In the genomic region with DNA sequence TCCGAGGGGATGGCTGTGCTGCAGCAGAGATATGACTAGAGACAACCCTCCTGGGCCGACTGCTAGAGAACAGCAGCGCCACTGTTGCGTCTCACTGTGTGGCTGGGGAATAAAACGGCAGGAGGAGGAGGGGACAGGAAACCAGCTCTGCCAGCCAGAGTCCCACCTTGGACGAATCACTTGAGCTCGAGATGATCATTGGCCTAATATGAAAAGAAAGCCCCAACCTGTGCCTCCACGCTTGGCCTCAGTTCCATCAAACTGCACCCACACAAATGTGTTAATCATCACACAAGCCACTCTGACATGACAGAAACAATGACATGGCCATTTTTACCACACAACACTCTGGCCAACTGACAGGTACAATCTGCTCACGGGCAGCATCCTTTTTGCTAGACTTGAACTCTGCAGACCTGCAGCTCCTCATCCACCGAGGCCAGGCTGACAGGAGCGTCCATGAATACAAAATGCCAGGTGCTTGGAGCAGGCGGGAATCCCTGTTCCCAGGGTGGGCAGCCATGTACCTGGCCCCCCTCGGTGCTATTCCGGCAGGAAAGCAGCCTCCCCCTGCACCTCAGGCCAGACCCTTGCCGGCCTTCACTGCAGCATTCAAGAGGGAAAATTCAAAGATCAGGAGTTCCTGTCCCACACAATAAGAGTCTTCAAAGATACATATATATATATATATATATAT, we compare ENCODE assay signal across 14 cellular contexts.
DNase-seq lines count a peak whose midpoint lies in the region; ATAC-seq, FAIRE-seq and TF ChIP-seq lines count a peak whose summit lies in the region.
"Had no signal": no experiment of that assay in that cellular context is flagged by ENCODE, and none has a peak within 500 bp of the region (broad histone marks: within the 10 kb centered on the region; RNA-seq: fewer than 3 reads in every experiment).

No MANE protein-coding gene starts in this region.

- H3K4me3 Mint-ChIP-seq in stimulated activated effector memory CD8-positive, alpha-beta T cell treated with anti-CD3 and anti-CD28 coated beads, Interleukin-12 subunit alpha, Interleukin-12 subunit beta, amount 100 ng/mL, for 72 hours: no peak overlapping the region
- H3K4me3 Mint-ChIP-seq: T-helper 1 cell treated with Interleukin-12 subunit alpha and Interleukin-12 subunit beta and Interleukin-4 antibody, amounts not matched to agents 30 μg/mL and 1 μg/mL, for 36 hours had no signal

- peaks cover 13% of the 10 kb centered on the region for H3K4me1 Mint-ChIP-seq in stimulated activated effector memory CD8-positive, alpha-beta T cell treated with anti-CD3 and anti-CD28 coated beads, Interleukin-12 subunit alpha, Interleukin-12 subunit beta, amount 100 ng/mL, for 72 hours

- DNase-seq in stimulated activated effector memory CD8-positive, alpha-beta T cell treated with anti-CD3 and anti-CD28 coated beads, Interleukin-12 subunit alpha, Interleukin-12 subunit beta, amount 100 ng/mL, for 72 hours (ENCODE audit: low spot score in 2 of 2): peak in 1 of 2 donors; percentile 38
- DNase-seq in D721Med (ENCODE audit: insufficient read length, low spot score): no peak
- DNase-seq: amygdala, Calu3, dermis blood vessel endothelial cell, Kasumi-1, NCI-H2171, spleen had no signal

- no peaks in the 10 kb centered on the region for H3K36me3 Mint-ChIP-seq in stimulated activated effector memory CD8-positive, alpha-beta T cell treated with anti-CD3 and anti-CD28 coated beads, Interleukin-12 subunit alpha, Interleukin-12 subunit beta, amount 100 ng/mL, for 72 hours

- no peaks in the 10 kb centered on the region for H3K9me3 Mint-ChIP-seq in stimulated activated effector memory CD8-positive, alpha-beta T cell treated with anti-CD3 and anti-CD28 coated beads, Interleukin-12 subunit alpha, Interleukin-12 subunit beta, amount 100 ng/mL, for 72 hours
- H3K9me3 Mint-ChIP-seq: T-helper 1 cell treated with Interleukin-12 subunit alpha and Interleukin-12 subunit beta and Interleukin-4 antibody, amounts not matched to agents 30 μg/mL and 1 μg/mL, for 36 hours had no signal

- H3K27ac Mint-ChIP-seq in stimulated activated effector memory CD8-positive, alpha-beta T cell treated with anti-CD3 and anti-CD28 coated beads, Interleukin-12 subunit alpha, Interleukin-12 subunit beta, amount 100 ng/mL, for 72 hours: no peak overlapping the region
- H3K27ac Mint-ChIP-seq: T-helper 1 cell treated with Interleukin-12 subunit alpha and Interleukin-12 subunit beta and Interleukin-4 antibody, amounts not matched to agents 30 μg/mL and 1 μg/mL, for 36 hours had no signal

- no peak for TF ChIP-seq CTCF in D721Med (IDR thresholded peaks at IDR 0.05; ENCODE audit: insufficient read depth, missing control alignments)

- ATAC-seq in GM18861 (IDR thresholded peaks at IDR 0.05; ENCODE audit: unreplicated experiment) (peak; percentile 67), GM19463 (IDR thresholded peaks at IDR 0.05; ENCODE audit: unreplicated experiment) (peak; percentile 81), HG03159 (IDR thresholded peaks at IDR 0.05; ENCODE audit: unreplicated experiment) (peak; percentile 68), HG02885 (IDR thresholded peaks at IDR 0.05; ENCODE audit: poor library complexity, unreplicated experiment) (no peak), GM19351 (IDR thresholded peaks at IDR 0.05; ENCODE audit: unreplicated experiment) (no peak)
- peak; percentile 80 for ATAC-seq in stimulated activated effector memory CD8-positive, alpha-beta T cell treated with anti-CD3 and anti-CD28 coated beads, Interleukin-12 subunit alpha, Interleukin-12 subunit beta, amount 100 ng/mL, for 72 hours

- FAIRE-seq in D721Med (lab: Jason Lieb, UNC): no peak

Comparison
In these comparisons a context has a peak if more than half of its experiments do, and no peak if none do; other contexts are left out.
1. ATAC-seq: peak in GM18861 (single experiment), GM19463 (single experiment), HG03159 (single experiment) and stimulated activated effector memory CD8-positive, alpha-beta T cell treated with anti-CD3 and anti-CD28 coated beads, Interleukin-12 subunit alpha, Interleukin-12 subunit beta, amount 100 ng/mL, for 72 hours (single experiment); none in HG02885 (single experiment) and GM19351 (single experiment).